In genomic region chr2:2825062-2825461, GRCh38 we compare ENCODE assay signal across 21 cellular contexts.
DNase-seq lines count a peak whose midpoint lies in the region; ATAC-seq, FAIRE-seq and TF ChIP-seq lines count a peak whose summit lies in the region.
"Had no signal": no experiment of that assay in that cellular context is flagged by ENCODE, and none has a peak within 500 bp of the region (broad histone marks: within the 10 kb centered on the region; RNA-seq: fewer than 3 reads in every experiment).

No MANE protein-coding gene starts in this region.

- TF ChIP-seq POLR2A in H54 (IDR thresholded peaks at IDR 0.05; ENCODE audit: low read depth, low read length), result no peak

- H3K9me3 Mint-ChIP-seq in endodermal cell, result peaks cover 5% of the 10 kb centered on the region

- FAIRE-seq in H54 (lab: Jason Lieb, UNC), result no peak
- FAIRE-seq: A204.1, GM18507, GM19239 had no signal

- H3K4me3 ChIP-seq in right atrium auricular region (no peak overlapping the region), endodermal cell (ENCODE audit: low read length) (no peak overlapping the region), trophoblast cell (ENCODE audit: low read depth, low read length) (peak overlapping the region; percentile 50)

- no peaks in the 10 kb centered on the region for H3K36me3 ChIP-seq in right atrium auricular region
- H3K36me3 ChIP-seq in endodermal cell (ENCODE audit: control insufficient read depth, insufficient read depth, low read length), result no peaks in the 10 kb centered on the region
- no peaks in the 10 kb centered on the region for H3K36me3 ChIP-seq in trophoblast cell (ENCODE audit: control insufficient read depth in 1 of 2, insufficient read depth in 2 of 2, low read length in 2 of 2)

- H4K91ac ChIP-seq in trophoblast cell (ENCODE audit: low read depth, low read length), result no peak overlapping the region

- DNase-seq in right atrium auricular region (ENCODE audit: low spot score) (peak; percentile 16), Right ventricle myocardium inferior (ENCODE audit: missing footprints) (no peak), endodermal cell (peak; percentile 25), trophoblast cell (no peak), H54 (ENCODE audit: insufficient read length, low spot score) (no peak), NCI-H1436 treated with DMSO at 0.1 percent for 48 hours (lab: John Stamatoyannopoulos, UW) (no peak)
- DNase-seq: GDM1, GOT3, HFFc6, KG1, NCI-H1092 treated with DMSO at 0.1 percent for 48 hours, NCI-H2081, NCI-H82 had no signal

- intact Hi-C loops in Right ventricle myocardium inferior (cut with DNase I), result no loop called here

- no peak for ATAC-seq in Right ventricle myocardium inferior
- ATAC-seq in GM18517 (IDR thresholded peaks at IDR 0.05; ENCODE audit: unreplicated experiment), result no peak
- ATAC-seq: Panc1 had no signal

- H4K12ac ChIP-seq in trophoblast cell (ENCODE audit: low read depth, low read length), result no peak overlapping the region

- no peak overlapping the region for H3K4me3 Mint-ChIP-seq in endodermal cell
- H3K4me3 Mint-ChIP-seq: B cell, CD14-positive monocyte, HFFc6 had no signal

- H3K9ac ChIP-seq in endodermal cell (ENCODE audit: extremely low read depth, low read length, poor library complexity, severe bottlenecking), result no peak overlapping the region
- no peak overlapping the region for H3K9ac ChIP-seq in trophoblast cell (ENCODE audit: low read length)

- H3K4me2 ChIP-seq in trophoblast cell (ENCODE audit: low read length), result no peak overlapping the region

- H2AK5ac ChIP-seq in trophoblast cell (ENCODE audit: low read length), result no peak overlapping the region

- H2BK12ac ChIP-seq in trophoblast cell (ENCODE audit: low read length), result no peak overlapping the region

- no peak overlapping the region for H2AFZ ChIP-seq in trophoblast cell (ENCODE audit: insufficient read depth, low read length, poor library complexity)

- H3K79me1 ChIP-seq in trophoblast cell (ENCODE audit: low read length), result no peaks in the 10 kb centered on the region

- H3K27ac ChIP-seq in right atrium auricular region (no peak overlapping the region), endodermal cell (ENCODE audit: low read depth, low read length) (no peak overlapping the region), trophoblast cell (ENCODE audit: low read depth, low read length) (no peak overlapping the region)
- H3K27ac ChIP-seq: HL-60 had no signal

- H3K4me1 Mint-ChIP-seq in endodermal cell, result no peaks in the 10 kb centered on the region
- H3K4me1 Mint-ChIP-seq: B cell, CD14-positive monocyte had no signal

- no peaks in the 10 kb centered on the region for H3K27me3 Mint-ChIP-seq in endodermal cell (ENCODE audit: insufficient read depth)

- H3K4me1 ChIP-seq in right atrium auricular region (no peaks in the 10 kb centered on the region), endodermal cell (ENCODE audit: control insufficient read depth, insufficient read depth, low read length) (no peaks in the 10 kb centered on the region), trophoblast cell (ENCODE audit: control insufficient read depth in 1 of 2, insufficient read depth in 2 of 2, low read length in 2 of 2) (no peaks in the 10 kb centered on the region)

- WGBS in endodermal cell (ENCODE audit: insufficient coverage in 1 of 2, insufficient read length in 1 of 2), 2 experiments, result 94 to 100% methylated on average over 2 to 9 of the region's 9 CpGs
- WGBS in trophoblast cell (ENCODE audit: extremely low coverage, insufficient coverage, insufficient read length), result no CpG with 5 or more reads among the region's 9 CpGs

- no peak overlapping the region for H3K27ac Mint-ChIP-seq in endodermal cell
- H3K27ac Mint-ChIP-seq: B cell, CD14-positive monocyte, HFFc6 had no signal

- no peak overlapping the region for H4K8ac ChIP-seq in trophoblast cell (ENCODE audit: low read depth, low read length)

- no peak overlapping the region for H3K14ac ChIP-seq in trophoblast cell (ENCODE audit: low read length)

- H3K36me3 Mint-ChIP-seq in endodermal cell (ENCODE audit: low read depth), result no peaks in the 10 kb centered on the region
- H3K36me3 Mint-ChIP-seq: CD14-positive monocyte had no signal

- no peak overlapping the region for H3K23ac ChIP-seq in trophoblast cell (ENCODE audit: low read length)

- H2BK120ac ChIP-seq in trophoblast cell (ENCODE audit: insufficient read depth, low read length, poor library complexity), result no peak overlapping the region

- no peak for TF ChIP-seq CTCF in right atrium auricular region (IDR thresholded peaks at IDR 0.05)
- no peak for TF ChIP-seq CTCF in endodermal cell (conservative IDR thresholded peaks at IDR 0.05)

- no peak overlapping the region for H2BK5ac ChIP-seq in trophoblast cell (ENCODE audit: low read depth, low read length, poor library complexity)

- H3K4ac ChIP-seq in trophoblast cell (ENCODE audit: low read depth, low read length), result no peak overlapping the region

- H3K79me2 ChIP-seq in trophoblast cell (ENCODE audit: control insufficient read depth, insufficient read depth, low read length, poor library complexity), result no peaks in the 10 kb centered on the region

- no peak overlapping the region for H3K18ac ChIP-seq in trophoblast cell (ENCODE audit: low read length)

- H3K27me3 ChIP-seq in right atrium auricular region (no peaks in the 10 kb centered on the region), endodermal cell (ENCODE audit: control insufficient read depth, insufficient read depth, low read length, poor library complexity, severe bottlenecking) (no peaks in the 10 kb centered on the region), trophoblast cell (ENCODE audit: insufficient read depth, low read length) (no peaks in the 10 kb centered on the region)

- H3K9me3 ChIP-seq in right atrium auricular region (peaks cover 0 to 11% of the 10 kb centered on the region in 2 donors), endodermal cell (ENCODE audit: control insufficient read depth, low read length) (peaks cover 8% of the 10 kb centered on the region), trophoblast cell (ENCODE audit: insufficient read depth, low read depth, low read length) (peaks cover 6% of the 10 kb centered on the region)

Comparison
In these comparisons a context has a peak if more than half of its experiments do, and no peak if none do; other contexts are left out.
1. DNase-seq: peak in right atrium auricular region (single experiment) and endodermal cell (single experiment); none in Right ventricle myocardium inferior (single experiment), trophoblast cell (0 of 2), H54 (single experiment) and NCI-H1436 treated with DMSO at 0.1 percent for 48 hours (single experiment).